ENCODE assay signal across 3 cellular contexts in genomic region chr6:21448485-21449109, GRCh38.
TF ChIP-seq lines count a peak whose summit lies in the region.

No MANE protein-coding gene starts in this region.

TF ChIP-seq in HepG2, 621 proteins besides CTCF, POLR2A, EP300 and RAD21:
- peak; percentile 98 for TF ChIP-seq HNRNPK (IDR thresholded peaks at IDR 0.05; ENCODE audit: low read depth, low read length, poor library complexity, severe bottlenecking)
- no peak for TF ChIP-seq NCOA1 (CRISPR knock-in tag; IDR thresholded peaks at IDR 0.05)
- no peak for TF ChIP-seq BHLHE40 (IDR thresholded peaks at IDR 0.05; ENCODE audit: low read length)
- TF ChIP-seq PCBP1 (IDR thresholded peaks at IDR 0.05; ENCODE audit: borderline replicate concordance, low read depth, low read length): peak; percentile 89; the same call in 1 of the 2 replicates
- TF ChIP-seq FOXK2 (IDR thresholded peaks at IDR 0.05): no peak

TF ChIP-seq in GM23338, 12 proteins besides CTCF, POLR2A, EP300 and RAD21:
- TF ChIP-seq ZNF331 (CRISPR knock-in tag; IDR thresholded peaks at IDR 0.05; ENCODE audit: low read depth) (no peak), EZH2 (IDR thresholded peaks at IDR 0.05; ENCODE audit: low read depth, unreplicated experiment) (no peak), STAT1 (IDR thresholded peaks at IDR 0.05; ENCODE audit: unreplicated experiment) (no peak), ZNF462 (CRISPR knock-in tag; IDR thresholded peaks at IDR 0.05) (no peak), CREB1 (CRISPR knock-in tag; IDR thresholded peaks at IDR 0.05; ENCODE audit: low read depth) (no peak)

TF ChIP-seq in K562, 482 proteins besides CTCF, POLR2A, EP300 and RAD21 (continued from another document):
- peak; percentile 89 for TF ChIP-seq PCBP2 (IDR thresholded peaks at IDR 0.05; ENCODE audit: low read depth, low read length, poor library complexity, severe bottlenecking)
- TF ChIP-seq ZBTB1 (CRISPR knock-in tag; IDR thresholded peaks at IDR 0.05; ENCODE audit: borderline replicate concordance, low read depth): no peak
- no peak for TF ChIP-seq MTA2 (IDR thresholded peaks at IDR 0.05; ENCODE audit: low read depth)
- TF ChIP-seq TAL1 (IDR thresholded peaks at IDR 0.05): no peak
- no peak for TF ChIP-seq ZBTB5 (IDR thresholded peaks at IDR 0.05)
- TF ChIP-seq HNRNPK (IDR thresholded peaks at IDR 0.05; ENCODE audit: low read depth, low read length, poor library complexity, severe bottlenecking): peak; percentile 90
- no peak for TF ChIP-seq NR2F6 (CRISPR knock-in tag; IDR thresholded peaks at IDR 0.05)
- no peak for TF ChIP-seq KAT2B (IDR thresholded peaks at IDR 0.05; ENCODE audit: low read depth, low read length)
- no peak for TF ChIP-seq NFXL1 (CRISPR knock-in tag; IDR thresholded peaks at IDR 0.05)
- TF ChIP-seq PCBP1 (IDR thresholded peaks at IDR 0.05; ENCODE audit: low read depth, low read length, poor library complexity, severe bottlenecking): peak; percentile 61
